Comparison of ENCODE assay signal across 22 cellular contexts in genomic region chrX:141904262-141904661, GRCh38. TPM values are rescaled to one million over a fixed set of nuclear protein-coding genes. Genes with fewer than 3 reads are reported as not detected.
"Had no signal": no experiment of that assay in that cellular context is flagged by ENCODE, and none has a peak within 500 bp of the region (broad histone marks: within the 10 kb centered on the region; RNA-seq: fewer than 3 reads in every experiment).

No MANE protein-coding gene starts in this region.

- H2AFZ ChIP-seq: hepatocyte, neural progenitor cell had no signal

- H3K4me3 ChIP-seq: dorsolateral prefrontal cortex, hepatocyte, left ventricle myocardium inferior, lower lobe of right lung, neural progenitor cell, ovary, right atrium auricular region, sigmoid colon, skin epidermis, stomach, thoracic aorta, transverse colon had no signal

- H3K79me2 ChIP-seq: hepatocyte had no signal

- DNase-seq: dorsolateral prefrontal cortex; effector CD8-positive, alpha-beta T cell; foreskin melanocyte; head of caudate nucleus; kidney; left cardiac atrium; left ventricle myocardium inferior; lower lobe of right lung; nucleus accumbens; ovary; sigmoid colon; stimulated activated CD4-positive, alpha-beta T cell treated with anti-CD3 and anti-CD28 coated beads, Interleukin-2, amount 100 ng/mL, for 24 hours; stimulated activated naive CD4-positive, alpha-beta T cell; stomach; substantia nigra; transverse colon had no signal

- H3K4me1 ChIP-seq: left ventricle myocardium inferior, lower lobe of right lung, neural progenitor cell, right atrium auricular region, sigmoid colon, stomach, transverse colon had no signal

- H3K4me2 ChIP-seq: hepatocyte, neural progenitor cell had no signal

- H3K9me3 ChIP-seq: left ventricle myocardium inferior, lower lobe of right lung, ovary, right atrium auricular region, sigmoid colon, thoracic aorta, transverse colon had no signal

- H3K27me3 ChIP-seq: hepatocyte, neural progenitor cell, ovary, right atrium auricular region, sigmoid colon, stomach, transverse colon had no signal

- H3K9ac ChIP-seq: neural progenitor cell had no signal

- H3K27ac ChIP-seq: dorsolateral prefrontal cortex, hepatocyte, left ventricle myocardium inferior, lower lobe of right lung, neural progenitor cell, ovary, right atrium auricular region, sigmoid colon, skin epidermis, stomach, thoracic aorta, transverse colon had no signal

- H3K36me3 ChIP-seq: left ventricle myocardium inferior, lower lobe of right lung, neural progenitor cell, ovary, right atrium auricular region, sigmoid colon, stomach, thoracic aorta, transverse colon had no signal

RNA-seq across cellular contexts. Expression of gene MAGEC1, which starts 0.6 kb away (rescaled TPM):
- polyA plus RNA-seq: esophagus, hepatocyte, sigmoid colon, stomach had no signal
